35 cellular contexts compared by ENCODE assay signal in genomic region chr3:133765256-133765655, GRCh38. TPM values are rescaled to one million over a fixed set of nuclear protein-coding genes. Genes with fewer than 3 reads are reported as not detected.
"Had no signal": no experiment of that assay in that cellular context is flagged by ENCODE, and none has a peak within 500 bp of the region (broad histone marks: within the 10 kb centered on the region; RNA-seq: fewer than 3 reads in every experiment).

No MANE protein-coding gene starts in this region.

- H3K36me3 ChIP-seq: MG63 had no signal

- H3K4me3 ChIP-seq: MG63 had no signal

- H3K9me3 ChIP-seq: MG63 had no signal

- DNase-seq: Karpas-422, Kasumi-1, MG63, MM.1S, MV-4-11, NCI-H1048, NCI-H1092, NCI-H1092 treated with DMSO at 0.1 percent for 48 hours, NCI-H1105, NCI-H1105 treated with DMSO at 0.1 percent for 48 hours, NCI-H1417, NCI-H1417 treated with DMSO at 0.1 percent for 48 hours, NCI-H1436, NCI-H1436 treated with DMSO at 0.1 percent for 48 hours, NCI-H146, NCI-H1694, NCI-H1694 treated with DMSO at 0.1 percent for 48 hours, NCI-H187, NCI-H187 treated with DMSO at 0.1 percent for 48 hours, NCI-H1930, NCI-H2029, NCI-H2029 treated with DMSO at 0.1 percent for 48 hours, NCI-H2081 treated with DMSO at 0.1 percent for 48 hours, NCI-H2107, NCI-H2171, NCI-H2171 treated with DMSO at 0.1 percent for 48 hours, NCI-H2227 treated with DMSO at 0.1 percent for 48 hours, NCI-H226, NCI-H345, NCI-H446, NCI-H446 treated with DMSO at 0.1 percent for 48 hours, NCI-H510A, NCI-H510A treated with DMSO at 0.1 percent for 48 hours had no signal

RNA-seq across cellular contexts. Expression of gene TF, which starts 19.1 kb away (rescaled TPM):
- total RNA-seq: LHCN-M2, M059J had no signal
